1 cellular context compared by ENCODE assay signal in the genomic region with DNA sequence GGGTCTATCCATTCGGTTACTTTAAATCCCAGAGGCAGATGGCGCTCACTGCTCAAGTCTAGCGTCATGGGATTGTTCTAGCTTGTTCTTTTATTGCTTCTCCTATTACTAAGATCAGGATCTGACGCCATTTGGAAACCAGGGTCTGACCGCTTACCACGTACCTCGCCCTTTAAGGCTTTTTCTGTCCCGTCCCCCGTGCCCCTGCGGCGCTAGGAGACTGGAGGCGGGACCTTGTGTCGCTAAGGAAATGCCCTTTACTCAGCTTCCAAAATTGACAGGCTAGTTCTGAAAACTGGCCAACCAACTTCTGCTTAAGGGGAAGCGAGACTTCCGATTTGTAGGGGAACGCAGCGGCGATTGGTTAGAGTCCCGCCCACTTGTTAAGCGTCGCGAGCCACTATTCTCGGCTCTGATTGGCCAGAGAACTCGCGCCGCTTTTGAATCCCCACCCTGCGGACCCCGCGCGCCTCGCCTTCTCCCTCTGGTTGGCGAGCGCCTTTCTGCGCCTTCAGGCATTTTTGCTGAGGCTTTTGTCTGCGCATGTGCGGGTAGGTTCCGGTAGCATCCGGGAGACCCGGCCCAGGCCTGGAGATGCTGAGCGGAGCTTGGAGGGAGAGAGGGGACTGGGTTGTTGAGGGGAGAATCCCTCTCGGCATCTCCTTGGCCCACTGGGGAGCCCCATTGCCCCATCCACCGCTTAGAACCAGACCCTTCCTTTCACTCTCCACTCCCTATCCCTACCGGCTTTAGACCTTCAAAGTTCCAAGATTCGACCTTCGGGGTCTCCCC.
TF ChIP-seq lines count a peak whose summit lies in the region.

No MANE protein-coding gene starts in this region.

TF ChIP-seq in WTC11, 78 proteins besides CTCF, POLR2A, EP300 and RAD21 (continued from another document and continues in another):
- TF ChIP-seq FOXP4 (CRISPR knock-in tag; IDR thresholded peaks at IDR 0.05) (0 out of 2 replicates have a peak, but pooled peaks have one; percentile 40), JUN (CRISPR knock-in tag; IDR thresholded peaks at IDR 0.05) (no peak), KAT7 (CRISPR knock-in tag; IDR thresholded peaks at IDR 0.05; ENCODE audit: borderline replicate concordance) (no peak), NR2C2 (CRISPR knock-in tag; IDR thresholded peaks at IDR 0.05) (no peak), ZNF396 (CRISPR knock-in tag; IDR thresholded peaks at IDR 0.05; ENCODE audit: borderline replicate concordance) (no peak), ZBTB21 (CRISPR knock-in tag; IDR thresholded peaks at IDR 0.05; ENCODE audit: borderline replicate concordance) (no peak), RELA (CRISPR knock-in tag; IDR thresholded peaks at IDR 0.05; ENCODE audit: borderline replicate concordance) (no peak), FOXK1 (CRISPR knock-in tag; IDR thresholded peaks at IDR 0.05) (no peak), OVOL2 (CRISPR knock-in tag; IDR thresholded peaks at IDR 0.05; ENCODE audit: borderline replicate concordance) (no peak), ZNF263 (CRISPR knock-in tag; IDR thresholded peaks at IDR 0.05; ENCODE audit: low read depth) (no peak), PRRX2 (CRISPR knock-in tag; IDR thresholded peaks at IDR 0.05) (no peak), ZNF138 (CRISPR knock-in tag; conservative IDR thresholded peaks at IDR 0.05) (no peak), GABPB1 (CRISPR knock-in tag; IDR thresholded peaks at IDR 0.05) (peak; percentile 75), ZBTB43 (CRISPR knock-in tag; IDR thresholded peaks at IDR 0.05) (0 out of 2 replicates have a peak, but pooled peaks have one; percentile 9), USF2 (CRISPR knock-in tag; IDR thresholded peaks at IDR 0.05) (no peak), CREB1 (CRISPR knock-in tag; IDR thresholded peaks at IDR 0.05) (no peak), FOXP1 (CRISPR knock-in tag; IDR thresholded peaks at IDR 0.05; ENCODE audit: borderline replicate concordance) (no peak), NR1H2 (CRISPR knock-in tag; IDR thresholded peaks at IDR 0.05) (no peak), TEAD1 (CRISPR knock-in tag; IDR thresholded peaks at IDR 0.05) (peak; percentile 77; the same call in 1 of the 2 replicates), IRF1 (CRISPR knock-in tag; IDR thresholded peaks at IDR 0.05) (no peak), PRDM15 (CRISPR knock-in tag; IDR thresholded peaks at IDR 0.05) (no peak), JAZF1 (CRISPR knock-in tag; IDR thresholded peaks at IDR 0.05) (no peak), GRHL2 (CRISPR knock-in tag; IDR thresholded peaks at IDR 0.05; ENCODE audit: insufficient replicate concordance, severe bottlenecking) (no peak)
- TF ChIP-seq, protein P1, sequence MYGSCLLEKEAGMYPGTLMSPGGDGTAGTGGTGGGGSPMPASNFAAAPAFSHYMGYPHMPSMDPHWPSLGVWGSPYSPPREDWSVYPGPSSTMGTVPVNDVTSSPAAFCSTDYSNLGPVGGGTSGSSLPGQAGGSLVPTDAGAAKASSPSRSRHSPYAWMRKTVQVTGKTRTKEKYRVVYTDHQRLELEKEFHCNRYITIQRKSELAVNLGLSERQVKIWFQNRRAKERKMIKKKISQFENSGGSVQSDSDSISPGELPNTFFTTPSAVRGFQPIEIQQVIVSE (CRISPR knock-in tag; IDR thresholded peaks at IDR 0.05; ENCODE audit: borderline replicate concordance), result no peak
- TF ChIP-seq, protein P2, sequence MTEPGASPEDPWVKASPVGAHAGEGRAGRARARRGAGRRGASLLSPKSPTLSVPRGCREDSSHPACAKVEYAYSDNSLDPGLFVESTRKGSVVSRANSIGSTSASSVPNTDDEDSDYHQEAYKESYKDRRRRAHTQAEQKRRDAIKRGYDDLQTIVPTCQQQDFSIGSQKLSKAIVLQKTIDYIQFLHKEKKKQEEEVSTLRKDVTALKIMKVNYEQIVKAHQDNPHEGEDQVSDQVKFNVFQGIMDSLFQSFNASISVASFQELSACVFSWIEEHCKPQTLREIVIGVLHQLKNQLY (CRISPR knock-in tag; IDR thresholded peaks at IDR 0.05), result no peak
- TF ChIP-seq, protein P3, sequence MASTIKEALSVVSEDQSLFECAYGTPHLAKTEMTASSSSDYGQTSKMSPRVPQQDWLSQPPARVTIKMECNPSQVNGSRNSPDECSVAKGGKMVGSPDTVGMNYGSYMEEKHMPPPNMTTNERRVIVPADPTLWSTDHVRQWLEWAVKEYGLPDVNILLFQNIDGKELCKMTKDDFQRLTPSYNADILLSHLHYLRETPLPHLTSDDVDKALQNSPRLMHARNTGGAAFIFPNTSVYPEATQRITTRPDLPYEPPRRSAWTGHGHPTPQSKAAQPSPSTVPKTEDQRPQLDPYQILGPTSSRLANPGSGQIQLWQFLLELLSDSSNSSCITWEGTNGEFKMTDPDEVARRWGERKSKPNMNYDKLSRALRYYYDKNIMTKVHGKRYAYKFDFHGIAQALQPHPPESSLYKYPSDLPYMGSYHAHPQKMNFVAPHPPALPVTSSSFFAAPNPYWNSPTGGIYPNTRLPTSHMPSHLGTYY (CRISPR knock-in tag; IDR thresholded peaks at IDR 0.05), result no peak
- TF ChIP-seq, protein P4, sequence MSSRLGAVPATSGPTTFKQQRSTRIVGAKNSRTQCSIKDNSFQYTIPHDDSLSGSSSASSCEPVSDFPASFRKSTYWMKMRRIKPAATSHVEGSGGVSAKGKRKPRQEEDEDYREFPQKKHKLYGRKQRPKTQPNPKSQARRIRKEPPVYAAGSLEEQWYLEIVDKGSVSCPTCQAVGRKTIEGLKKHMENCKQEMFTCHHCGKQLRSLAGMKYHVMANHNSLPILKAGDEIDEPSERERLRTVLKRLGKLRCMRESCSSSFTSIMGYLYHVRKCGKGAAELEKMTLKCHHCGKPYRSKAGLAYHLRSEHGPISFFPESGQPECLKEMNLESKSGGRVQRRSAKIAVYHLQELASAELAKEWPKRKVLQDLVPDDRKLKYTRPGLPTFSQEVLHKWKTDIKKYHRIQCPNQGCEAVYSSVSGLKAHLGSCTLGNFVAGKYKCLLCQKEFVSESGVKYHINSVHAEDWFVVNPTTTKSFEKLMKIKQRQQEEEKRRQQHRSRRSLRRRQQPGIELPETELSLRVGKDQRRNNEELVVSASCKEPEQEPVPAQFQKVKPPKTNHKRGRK (CRISPR knock-in tag; IDR thresholded peaks at IDR 0.05; ENCODE audit: borderline replicate concordance), result no peak
- TF ChIP-seq, protein P5, sequence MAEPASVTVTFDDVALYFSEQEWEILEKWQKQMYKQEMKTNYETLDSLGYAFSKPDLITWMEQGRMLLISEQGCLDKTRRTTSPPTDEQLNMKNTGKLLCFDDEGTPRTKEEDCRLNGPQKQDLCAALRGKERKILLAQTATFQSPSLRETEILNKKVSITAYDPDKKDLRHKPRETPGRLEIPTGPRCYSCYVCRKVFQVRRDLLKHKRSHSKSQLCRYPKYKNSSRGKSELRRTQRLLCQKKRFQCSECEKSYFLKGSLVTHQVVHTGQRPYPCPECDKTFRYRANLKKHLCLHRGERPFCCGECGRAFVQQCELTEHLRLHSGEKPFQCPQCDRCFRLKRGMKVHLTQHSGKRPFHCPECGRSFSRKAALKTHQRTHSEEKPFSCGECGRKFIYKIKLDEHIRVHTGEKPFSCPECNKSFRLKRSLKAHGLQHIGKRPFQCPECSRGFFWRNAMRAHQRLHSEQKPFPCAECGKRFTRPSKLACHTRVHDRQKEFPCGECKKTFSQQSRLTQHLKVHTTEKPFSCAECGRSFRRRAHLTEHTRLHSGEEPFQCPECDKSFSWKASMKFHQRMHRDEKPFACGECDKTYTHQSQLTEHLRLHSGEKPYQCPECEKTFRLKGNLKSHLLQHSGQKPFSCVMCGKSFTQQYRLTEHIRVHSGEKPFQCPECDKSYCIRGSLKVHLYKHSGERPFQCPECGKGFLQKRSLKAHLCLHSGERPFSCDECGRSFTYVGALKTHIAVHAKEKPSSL (CRISPR knock-in tag; conservative IDR thresholded peaks at IDR 0.05), result no peak
- TF ChIP-seq, protein P6, sequence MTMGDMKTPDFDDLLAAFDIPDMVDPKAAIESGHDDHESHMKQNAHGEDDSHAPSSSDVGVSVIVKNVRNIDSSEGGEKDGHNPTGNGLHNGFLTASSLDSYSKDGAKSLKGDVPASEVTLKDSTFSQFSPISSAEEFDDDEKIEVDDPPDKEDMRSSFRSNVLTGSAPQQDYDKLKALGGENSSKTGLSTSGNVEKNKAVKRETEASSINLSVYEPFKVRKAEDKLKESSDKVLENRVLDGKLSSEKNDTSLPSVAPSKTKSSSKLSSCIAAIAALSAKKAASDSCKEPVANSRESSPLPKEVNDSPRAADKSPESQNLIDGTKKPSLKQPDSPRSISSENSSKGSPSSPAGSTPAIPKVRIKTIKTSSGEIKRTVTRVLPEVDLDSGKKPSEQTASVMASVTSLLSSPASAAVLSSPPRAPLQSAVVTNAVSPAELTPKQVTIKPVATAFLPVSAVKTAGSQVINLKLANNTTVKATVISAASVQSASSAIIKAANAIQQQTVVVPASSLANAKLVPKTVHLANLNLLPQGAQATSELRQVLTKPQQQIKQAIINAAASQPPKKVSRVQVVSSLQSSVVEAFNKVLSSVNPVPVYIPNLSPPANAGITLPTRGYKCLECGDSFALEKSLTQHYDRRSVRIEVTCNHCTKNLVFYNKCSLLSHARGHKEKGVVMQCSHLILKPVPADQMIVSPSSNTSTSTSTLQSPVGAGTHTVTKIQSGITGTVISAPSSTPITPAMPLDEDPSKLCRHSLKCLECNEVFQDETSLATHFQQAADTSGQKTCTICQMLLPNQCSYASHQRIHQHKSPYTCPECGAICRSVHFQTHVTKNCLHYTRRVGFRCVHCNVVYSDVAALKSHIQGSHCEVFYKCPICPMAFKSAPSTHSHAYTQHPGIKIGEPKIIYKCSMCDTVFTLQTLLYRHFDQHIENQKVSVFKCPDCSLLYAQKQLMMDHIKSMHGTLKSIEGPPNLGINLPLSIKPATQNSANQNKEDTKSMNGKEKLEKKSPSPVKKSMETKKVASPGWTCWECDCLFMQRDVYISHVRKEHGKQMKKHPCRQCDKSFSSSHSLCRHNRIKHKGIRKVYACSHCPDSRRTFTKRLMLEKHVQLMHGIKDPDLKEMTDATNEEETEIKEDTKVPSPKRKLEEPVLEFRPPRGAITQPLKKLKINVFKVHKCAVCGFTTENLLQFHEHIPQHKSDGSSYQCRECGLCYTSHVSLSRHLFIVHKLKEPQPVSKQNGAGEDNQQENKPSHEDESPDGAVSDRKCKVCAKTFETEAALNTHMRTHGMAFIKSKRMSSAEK (CRISPR knock-in tag; IDR thresholded peaks at IDR 0.05; ENCODE audit: borderline replicate concordance), result no peak
